Comparison of ENCODE assay signal across 18 cellular contexts in genomic region chr6:37520926-37521325, GRCh38.
"Had no signal": no experiment of that assay in that cellular context is flagged by ENCODE, and none has a peak within 500 bp of the region (broad histone marks: within the 10 kb centered on the region; RNA-seq: fewer than 3 reads in every experiment).

No MANE protein-coding gene starts in this region.

- H3K36me3 ChIP-seq: prostate gland, stomach, thoracic aorta had no signal

- H3K4me1 ChIP-seq: foreskin keratinocyte had no signal

- H3K4me3 ChIP-seq: prostate gland, stomach, thoracic aorta had no signal

- H3K9me3 Mint-ChIP-seq: activated B cell treated with CpG ODN at 0.5 μM for 24 hours; activated T-helper 1 cell treated with anti-CD3 and anti-CD28 coated beads, Interleukin-12 subunit alpha, Interleukin-12 subunit beta, Interleukin-2, Interleukin-4 antibody, amounts not matched to agents 30 ng/mL and 10 ng/mL and 1 ng/mL, durations not matched to agents 14 hours and 24 hours and 36 hours; nephron had no signal

- ATAC-seq: foreskin keratinocyte, right cardiac atrium had no signal

- H3K27ac Mint-ChIP-seq: activated B cell treated with CpG ODN at 0.5 μM for 24 hours; activated T-helper 1 cell treated with anti-CD3 and anti-CD28 coated beads, Interleukin-12 subunit alpha, Interleukin-12 subunit beta, Interleukin-2, Interleukin-4 antibody, amounts not matched to agents 30 ng/mL and 10 ng/mL and 1 ng/mL, durations not matched to agents 14 hours and 24 hours and 36 hours; nephron had no signal

- H3K4me3 Mint-ChIP-seq: activated B cell treated with CpG ODN at 0.5 μM for 24 hours; activated T-helper 1 cell treated with anti-CD3 and anti-CD28 coated beads, Interleukin-12 subunit alpha, Interleukin-12 subunit beta, Interleukin-2, Interleukin-4 antibody, amounts not matched to agents 30 ng/mL and 10 ng/mL and 1 ng/mL, durations not matched to agents 14 hours and 24 hours and 36 hours; nephron had no signal

- DNase-seq: activated B cell treated with CpG ODN at 0.5 μM for 24 hours; activated CD4-positive, alpha-beta T cell treated with anti-CD3 and anti-CD28 coated beads for 48 hours; activated naive CD4-positive, alpha-beta T cell; aorta; cerebellar nuclear complex; effector CD8-positive, alpha-beta T cell; foreskin keratinocyte; glutamatergic neuron; mesenchymal stem cell; right cardiac atrium; small intestine; stimulated activated CD4-positive, alpha-beta T cell treated with anti-CD3 and anti-CD28 coated beads, Interleukin-4, amount 100 ng/mL, for 4 hours; stomach; T-helper 2 cell had no signal

- H3K9me3 ChIP-seq: prostate gland, thoracic aorta had no signal

- H3K27ac ChIP-seq: foreskin keratinocyte, prostate gland, stomach, thoracic aorta had no signal
